ENCODE assay signal across 21 cellular contexts in genomic region chr13:68168448-68168847, GRCh38.
"Had no signal": no experiment of that assay in that cellular context is flagged by ENCODE, and none has a peak within 500 bp of the region (broad histone marks: within the 10 kb centered on the region; RNA-seq: fewer than 3 reads in every experiment).

No MANE protein-coding gene starts in this region.

- H3K4me3 ChIP-seq: colonic mucosa, esophagus muscularis mucosa, lower lobe of right lung, prostate gland, sigmoid colon, stomach, tibial artery had no signal

- H3K27ac ChIP-seq: colonic mucosa, esophagus muscularis mucosa, lower lobe of right lung, prostate gland, sigmoid colon, stomach, tibial artery had no signal

- DNase-seq: colonic mucosa; effector CD8-positive, alpha-beta T cell; endodermal cell; foreskin melanocyte; hypothalamus; immature natural killer cell; left ventricle myocardium superior; lower lobe of right lung; naive thymus-derived CD8-positive, alpha-beta T cell; nephron progenitor cell; nucleus accumbens; right cardiac atrium; sigmoid colon; stimulated activated CD4-positive, alpha-beta T cell treated with anti-CD3 and anti-CD28 coated beads, Interleukin-2, amount 100 ng/mL, for 24 hours; stimulated activated CD4-positive, alpha-beta T cell treated with anti-CD3 and anti-CD28 coated beads, Interleukin-4, amount 100 ng/mL, for 24 hours; stimulated activated naive CD4-positive, alpha-beta T cell treated with Interleukin-2 at 50 U/mL for 16 hours; stomach; tibial artery had no signal

- ATAC-seq: left ventricle myocardium superior; lower lobe of right lung; naive thymus-derived CD8-positive, alpha-beta T cell; right cardiac atrium; stimulated activated effector memory CD8-positive, alpha-beta T cell treated with anti-CD3 and anti-CD28 coated beads, Interleukin-12 subunit alpha, Interleukin-12 subunit beta, amount 100 ng/mL, for 72 hours had no signal

- H3K36me3 ChIP-seq: colonic mucosa, esophagus muscularis mucosa, lower lobe of right lung, prostate gland, sigmoid colon, stomach, tibial artery had no signal

- H3K9me3 ChIP-seq: colonic mucosa, esophagus muscularis mucosa, lower lobe of right lung, prostate gland, sigmoid colon, tibial artery had no signal

- H3K27me3 ChIP-seq: colonic mucosa, esophagus muscularis mucosa, sigmoid colon, stomach, tibial artery had no signal

- H3K4me1 ChIP-seq: colonic mucosa, esophagus muscularis mucosa, lower lobe of right lung, prostate gland, sigmoid colon, stomach, tibial artery had no signal
